ENCODE assay signal across 11 cellular contexts in genomic region chr7:42272793-42273665, GRCh38. TPM values are rescaled to one million over a fixed set of nuclear protein-coding genes. Genes with fewer than 3 reads are reported as not detected.
DNase-seq lines count a peak whose midpoint lies in the region; ATAC-seq and TF ChIP-seq lines count a peak whose summit lies in the region.
"Had no signal": no experiment of that assay in that cellular context is flagged by ENCODE, and none has a peak within 500 bp of the region (broad histone marks: within the 10 kb centered on the region; RNA-seq: fewer than 3 reads in every experiment).

No MANE protein-coding gene starts in this region.

- peak overlapping the region in 1 of 5 experiments; percentile 7 for H3K27ac Mint-ChIP-seq in brain

- no peaks in the 10 kb centered on the region for H3K36me3 ChIP-seq in BJ (ENCODE audit: control insufficient read depth, insufficient read depth, low read length)
- no peaks in the 10 kb centered on the region for H3K36me3 ChIP-seq in IMR-90 (ENCODE audit: control insufficient read depth, insufficient read depth, low read length)
- H3K36me3 ChIP-seq in lower lobe of right lung, result no peaks in the 10 kb centered on the region

- no peak overlapping the region for H3K9ac ChIP-seq in IMR-90 (ENCODE audit: low read depth, low read length)

- no peak overlapping the region for H2BK120ac ChIP-seq in IMR-90 (ENCODE audit: low read depth, low read length)

- intact Hi-C loops in IMR-90 (cut with micrococcal nuclease), result no loop called here
- intact Hi-C loops in lower lobe of right lung (cut with DNase I), result no loop called here

- H2BK5ac ChIP-seq in IMR-90 (ENCODE audit: low read depth, low read length, poor library complexity, severe bottlenecking), result no peak overlapping the region

- H4K20me1 ChIP-seq in IMR-90 (ENCODE audit: insufficient read depth, low read length), result no peaks in the 10 kb centered on the region

- POLR2A ChIA-PET in BJ (lab: Charles Lee), result no interaction called here
- POLR2A ChIA-PET in IMR-90 (lab: Charles Lee; ENCODE audit: unreplicated experiment), result no interaction called here

- H2AFZ ChIP-seq in IMR-90 (replicated peaks; ENCODE audit: low read length, poor library complexity), result peak overlapping the region; percentile 65

- no peak overlapping the region for H3K27ac ChIP-seq in IMR-90 (ENCODE audit: insufficient read depth, low read length)
- no peak overlapping the region for H3K27ac ChIP-seq in lower lobe of right lung

- H4K91ac ChIP-seq in IMR-90 (ENCODE audit: insufficient read depth, low read depth, low read length), result no peak overlapping the region; the same call in 1 of the 2 replicates

- 100% methylated on average over 1 of the region's 3 CpGs; no CpG with 5 or more reads in 1 of the 2 experiments for WGBS in IMR-90 (ENCODE audit: extremely low coverage in 2 of 2, insufficient read length in 1 of 2), 2 experiments

- dilution Hi-C loops in IMR-90 (cut with HindIII; ENCODE audit: low sequenced_read_pairs, unreplicated experiment), result no loop called here

- no peaks in the 10 kb centered on the region for H3K36me3 Mint-ChIP-seq in brain
- no peaks in the 10 kb centered on the region for H3K36me3 Mint-ChIP-seq in activated T-cell treated with anti-CD3 and anti-CD28 coated beads, Interleukin-2, amount 50 U/mL, for 4 hours (ENCODE audit: insufficient read depth)

- H3K9me1 ChIP-seq in IMR-90 (ENCODE audit: insufficient read depth, low read length), result no peaks in the 10 kb centered on the region; the same call in 1 of the 2 replicates

- no peak for DNase-seq in BJ (ENCODE audit: low read depth)
- peak; percentile 59 for DNase-seq in IMR-90
- DNase-seq in lower lobe of right lung, result no peak
- no peak for DNase-seq in COR-L47 (lab: John Stamatoyannopoulos, UW)
- no peak for DNase-seq in activated T-cell treated with anti-CD3 and anti-CD28 coated beads, Interleukin-2, amount 50 U/mL, for 4 hours
- no peak for DNase-seq in hippocampal formation (lab: John Stamatoyannopoulos, UW)
- DNase-seq: activated gamma-delta T cell, NCI-H2081 treated with DMSO at 0.1 percent for 48 hours, T-helper 2 cell had no signal

- no peak overlapping the region for H2AK5ac ChIP-seq in IMR-90 (ENCODE audit: low read depth, low read length)

- no peaks in the 10 kb centered on the region for H3K79me1 ChIP-seq in IMR-90 (ENCODE audit: low read depth in 1 of 2, low read length in 2 of 2)

- no peak overlapping the region for H3K18ac ChIP-seq in IMR-90 (ENCODE audit: low read depth, low read length)

- TF ChIP-seq CTCF in BJ (IDR thresholded peaks at IDR 0.05; ENCODE audit: insufficient read depth, low read depth, low read length) (peak; percentile 70), IMR-90 (conservative IDR thresholded peaks at IDR 0.05; ENCODE audit: low read depth, low read length) (peak; percentile 43), brain (conservative IDR thresholded peaks at IDR 0.05) (peak; percentile 20 to 27), lower lobe of right lung (IDR thresholded peaks at IDR 0.05) (peak; percentile 16)

- H3K27me3 ChIP-seq in BJ (ENCODE audit: control insufficient read depth, insufficient read depth, low read length) (no peaks in the 10 kb centered on the region), IMR-90 (ENCODE audit: control insufficient read depth, insufficient read depth, low read length) (peaks cover 6% of the 10 kb centered on the region), lower lobe of right lung (ENCODE audit: low read depth) (no peaks in the 10 kb centered on the region)

- no peak; the same call in 1 of the 2 replicates for TF ChIP-seq RAD21 in IMR-90 (IDR thresholded peaks at IDR 0.05; ENCODE audit: low read length)

- H3K9me3 Mint-ChIP-seq in brain, result no peaks in the 10 kb centered on the region
- peaks cover 3% of the 10 kb centered on the region for H3K9me3 Mint-ChIP-seq in activated T-cell treated with anti-CD3 and anti-CD28 coated beads, Interleukin-2, amount 50 U/mL, for 4 hours

- H3K4me1 ChIP-seq in IMR-90 (ENCODE audit: control insufficient read depth, insufficient read depth, low read length) (no peaks in the 10 kb centered on the region), lower lobe of right lung (no peaks in the 10 kb centered on the region)

- peaks cover 9% of the 10 kb centered on the region for H3K4me1 Mint-ChIP-seq in brain
- no peaks in the 10 kb centered on the region for H3K4me1 Mint-ChIP-seq in activated T-cell treated with anti-CD3 and anti-CD28 coated beads, Interleukin-2, amount 50 U/mL, for 4 hours (ENCODE audit: low read depth)

- no peak for TF ChIP-seq POLR2A in IMR-90 (IDR thresholded peaks at IDR 0.05; ENCODE audit: low read depth, low read length)

- no peak overlapping the region for H3K4me3 Mint-ChIP-seq in brain
- H3K4me3 Mint-ChIP-seq in activated T-cell treated with anti-CD3 and anti-CD28 coated beads, Interleukin-2, amount 50 U/mL, for 4 hours, result no peak overlapping the region

- BruUV-seq in IMR-90 (replicated peaks; lab: Mats Ljungman, UMichigan), result no TSS peak

- H3K23ac ChIP-seq in IMR-90 (ENCODE audit: low read depth, low read length), result no peak overlapping the region; the same call in 1 of the 2 replicates

- H3K4me3 ChIP-seq in BJ (ENCODE audit: low read depth, low read length) (no peak overlapping the region), IMR-90 (ENCODE audit: insufficient read depth, low read depth, low read length) (no peak overlapping the region), lower lobe of right lung (no peak overlapping the region)

- H3K9me3 ChIP-seq in IMR-90 (ENCODE audit: control insufficient read depth, insufficient read depth, low read length) (no peaks in the 10 kb centered on the region), lower lobe of right lung (no peaks in the 10 kb centered on the region)

- no peak overlapping the region for H3K14ac ChIP-seq in IMR-90 (replicated peaks; ENCODE audit: low read depth, low read length)

- H2BK15ac ChIP-seq in IMR-90 (ENCODE audit: low read depth, low read length), result no peak overlapping the region; the same call in 2 of the 3 replicates

- H2BK20ac ChIP-seq in IMR-90 (ENCODE audit: low read depth, low read length), result 0 out of 2 replicates have a peak overlapping the region, but pooled peaks have one; percentile 21

- peak overlapping the region; percentile 57 for H2AK9ac ChIP-seq in IMR-90 (replicated peaks; ENCODE audit: low read depth, low read length, poor library complexity)

- no peak overlapping the region for H3K56ac ChIP-seq in IMR-90 (ENCODE audit: extremely low read depth, insufficient read depth, low read length)

- no peak overlapping the region for H4K5ac ChIP-seq in IMR-90 (ENCODE audit: low read depth, low read length)

- H3K4ac ChIP-seq in IMR-90 (ENCODE audit: low read depth, low read length), result no peak overlapping the region

- H3K27me3 Mint-ChIP-seq in brain, result no peaks in the 10 kb centered on the region
- peaks cover 7% of the 10 kb centered on the region for H3K27me3 Mint-ChIP-seq in activated T-cell treated with anti-CD3 and anti-CD28 coated beads, Interleukin-2, amount 50 U/mL, for 4 hours (ENCODE audit: low read depth)

- CTCF ChIA-PET in BJ (lab: Yijun Ruan, JAX) (interaction anchor here (0.7 to 3.1 kb wide), 8 partner anchors 10 to 418 kb away, joined by 3 to 14 read pairs (median 4); no protein-coding TSS in a partner anchor), IMR-90 (lab: Yijun Ruan, JAX) (interaction anchor here (0.6 to 1.6 kb wide), 3 partner anchors 9 to 294 kb away, joined by 3 to 4 read pairs (median 3); no protein-coding TSS in a partner anchor)

- no peak overlapping the region for H4K8ac ChIP-seq in IMR-90 (ENCODE audit: low read depth in 2 of 2, low read length in 2 of 2)

- ATAC-seq in IMR-90 (ENCODE audit: low read depth), result peak; percentile 95
- no peak for ATAC-seq in lower lobe of right lung
- ATAC-seq in activated T-cell treated with anti-CD3 and anti-CD28 coated beads, Interleukin-2, amount 50 U/mL, for 4 hours, result no peak
- no peak for ATAC-seq in GM18867 (IDR thresholded peaks at IDR 0.05; ENCODE audit: unreplicated experiment)

- no peak overlapping the region for H3K4me2 ChIP-seq in IMR-90 (ENCODE audit: low read depth, low read length)

- in situ Hi-C loops in IMR-90 (cut with MboI; ENCODE audit: low sequenced_read_pairs), result no loop called here

TF ChIP-seq in IMR-90, 13 proteins besides CTCF, POLR2A, EP300 and RAD21:
- no peak for TF ChIP-seq MXI1 (IDR thresholded peaks at IDR 0.05; ENCODE audit: borderline replicate concordance, low read depth, low read length)
- no peak for TF ChIP-seq NFE2L2 (IDR thresholded peaks at IDR 0.05; ENCODE audit: low read depth, low read length)
- no peak for TF ChIP-seq BHLHE40 (IDR thresholded peaks at IDR 0.05; ENCODE audit: low read depth, low read length)
- no peak for TF ChIP-seq MAFK (IDR thresholded peaks at IDR 0.05; ENCODE audit: low read depth, low read length)
- TF ChIP-seq USF2 (IDR thresholded peaks at IDR 0.05; ENCODE audit: low read depth, low read length), result no peak
- TF ChIP-seq MAZ (IDR thresholded peaks at IDR 0.05; ENCODE audit: borderline replicate concordance, low read depth, low read length), result no peak
- TF ChIP-seq CEBPB (IDR thresholded peaks at IDR 0.05; ENCODE audit: low read depth, low read length), result no peak
- no peak for TF ChIP-seq SMC3 (IDR thresholded peaks at IDR 0.05; ENCODE audit: low read depth, low read length)
- TF ChIP-seq CHD1 (IDR thresholded peaks at IDR 0.05; ENCODE audit: low read depth, low read length), result no peak
- TF ChIP-seq RCOR1 (IDR thresholded peaks at IDR 0.05; ENCODE audit: insufficient replicate concordance, low read length), result no peak
- TF ChIP-seq FOS (IDR thresholded peaks at IDR 0.05; ENCODE audit: low read depth, low read length), result no peak
- no peak for TF ChIP-seq RFX5 (IDR thresholded peaks at IDR 0.05; ENCODE audit: low read depth, low read length)

RNA-seq across cellular contexts. Expression of gene GLI3, which starts 36.0 kb away (rescaled TPM):
- polyA plus RNA-seq in BJ (2011; rRNA removed) (4.4 and 5.1 TPM in 2 replicates), IMR-90 (2012; rRNA removed) (3.9 TPM in 2 replicates), brain (ENCODE audit: insufficient read depth, low read depth, low replicate concordance) (1.2 TPM)
- polyA minus RNA-seq in BJ (2011; rRNA and poly(A)+ RNA removed), result 9.5 and 12.8 TPM in 2 replicates
- total RNA-seq in IMR-90 (2012; rRNA removed) (1.3 and 1.7 TPM in 2 replicates), lower lobe of right lung (20.7 TPM)
- polyA plus RNA-seq in IMR-90 (2012; cell fraction: cytosol; rRNA removed), result 2.5 and 4.5 TPM in 2 replicates
- polyA plus RNA-seq in IMR-90 (2012; cell fraction: nucleus; rRNA removed; ENCODE audit: low replicate concordance), result 5.9 and 9.0 TPM in 2 replicates
- total RNA-seq in activated T-cell treated with anti-CD3 and anti-CD28 coated beads, Interleukin-2, amount 50 U/mL, for 4 hours, result under 1 TPM; 0.03 to 0.24 (median 0.13) TPM

Comparison
In these comparisons a context has a peak if more than half of its experiments do, and no peak if none do; other contexts are left out.
1. CTCF ChIP-seq: peak in every context shown above with its lines; median percentile 70 in BJ; 43 in IMR-90; 24 in brain; 16 in lower lobe of right lung.